1 cellular context compared by ENCODE assay signal in the genomic region with DNA sequence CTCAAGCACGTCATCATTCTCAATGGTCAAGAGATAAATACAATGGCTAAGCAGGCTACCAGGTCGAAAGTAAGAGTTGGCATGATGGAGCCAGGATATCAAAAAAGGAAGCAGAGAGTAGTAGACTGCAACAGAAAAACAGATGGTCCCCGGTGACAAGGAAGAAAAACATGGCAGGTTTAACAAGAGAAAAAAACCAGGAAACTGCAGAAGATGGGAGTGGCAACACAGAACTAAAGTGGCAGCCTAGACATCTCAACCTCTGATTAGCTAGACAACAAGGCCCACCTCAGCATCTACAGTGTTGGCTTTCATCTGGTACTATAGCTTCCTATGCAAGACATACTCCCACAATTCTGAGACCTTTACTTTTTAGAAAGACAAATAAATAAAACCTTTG.
TF ChIP-seq lines count a peak whose summit lies in the region.

No MANE protein-coding gene starts in this region.

TF ChIP-seq in K562, 482 proteins besides CTCF, POLR2A, EP300 and RAD21:
- TF ChIP-seq SP1 (CRISPR knock-in tag; IDR thresholded peaks at IDR 0.05) (no peak), LARP7 (IDR thresholded peaks at IDR 0.05) (0 out of 2 replicates have a peak, but pooled peaks have one; percentile 20), MAFF (IDR thresholded peaks at IDR 0.05; ENCODE audit: low read length) (no peak), WHSC1 (IDR thresholded peaks at IDR 0.05; ENCODE audit: low read length) (no peak), PHTF2 (CRISPR knock-in tag; IDR thresholded peaks at IDR 0.05) (no peak), PREB (CRISPR knock-in tag; IDR thresholded peaks at IDR 0.05) (0 out of 2 replicates have a peak, but pooled peaks have one; percentile 15), SPI1 (IDR thresholded peaks at IDR 0.05; ENCODE audit: borderline replicate concordance, low read depth, low read length) (no peak), HOXB6 (CRISPR knock-in tag; IDR thresholded peaks at IDR 0.05; ENCODE audit: borderline replicate concordance) (no peak), YY1 (IDR thresholded peaks at IDR 0.05; ENCODE audit: borderline replicate concordance in 1 of 3, control insufficient read depth in 1 of 3, extremely low read depth in 1 of 3, insufficient read depth in 3 of 3, insufficient read length in 1 of 3, insufficient replicate concordance in 2 of 3, low read depth in 1 of 3, low read length in 2 of 3) (peak in 1 of 3 experiments; percentile 14), SIN3B (IDR thresholded peaks at IDR 0.05; ENCODE audit: low read depth) (no peak), ZNF134 (CRISPR knock-in tag; conservative IDR thresholded peaks at IDR 0.05) (0 out of 2 replicates have a peak, but pooled peaks have one; percentile 63)
- TF ChIP-seq, protein P1, sequence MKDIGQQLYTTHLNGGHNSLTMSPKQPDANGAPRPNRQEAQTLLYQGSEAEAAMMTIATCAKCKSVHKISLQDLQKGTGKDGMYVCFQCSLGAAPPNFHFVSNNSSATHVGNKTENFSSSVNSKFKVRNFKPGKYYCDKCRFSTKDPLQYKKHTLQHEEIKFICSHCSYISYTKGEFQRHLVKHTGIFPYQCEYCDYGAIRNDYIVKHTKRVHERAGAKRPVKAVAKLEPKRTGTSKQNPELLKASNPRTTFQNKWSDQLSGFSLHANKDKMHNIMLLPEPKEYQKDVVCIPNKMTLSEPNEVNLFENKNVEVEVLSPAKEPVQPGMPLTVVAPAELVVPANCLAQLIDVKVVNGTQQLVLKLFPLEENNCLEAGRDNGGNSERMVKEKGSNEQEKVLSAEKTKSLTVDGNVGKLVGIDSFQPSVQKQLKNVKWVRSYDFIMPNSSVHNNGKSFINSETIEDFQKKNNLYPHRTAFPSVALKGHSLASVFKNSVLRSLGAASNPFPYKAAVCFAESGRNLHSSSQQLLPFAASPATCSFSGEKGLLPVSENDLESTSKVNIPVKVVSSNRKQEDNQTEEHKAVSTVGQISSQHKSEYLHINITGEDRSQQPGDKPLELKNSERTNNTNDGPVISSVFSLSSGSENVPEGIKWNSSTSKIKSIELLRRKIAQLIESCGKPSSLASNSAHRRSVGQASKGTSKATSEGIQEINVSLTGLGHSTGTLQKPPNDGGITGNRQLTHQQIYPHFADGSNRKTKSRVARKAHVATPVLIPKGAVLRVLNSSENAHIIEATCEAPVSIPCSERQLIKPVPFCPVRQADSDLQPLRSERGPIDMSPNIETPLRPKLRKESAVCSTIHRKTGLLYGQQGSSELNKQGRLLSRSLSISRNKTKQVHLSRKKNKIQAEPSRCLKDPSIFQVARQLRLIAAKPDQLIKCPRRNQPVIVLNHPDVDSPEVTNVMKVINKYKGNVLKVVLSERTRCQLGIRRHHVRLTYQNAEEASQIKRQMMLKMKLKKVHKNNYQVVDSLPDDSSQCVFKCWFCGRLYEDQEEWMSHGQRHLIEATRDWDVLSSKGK (CRISPR knock-in tag; IDR thresholded peaks at IDR 0.05), result no peak
